In the genomic region with DNA sequence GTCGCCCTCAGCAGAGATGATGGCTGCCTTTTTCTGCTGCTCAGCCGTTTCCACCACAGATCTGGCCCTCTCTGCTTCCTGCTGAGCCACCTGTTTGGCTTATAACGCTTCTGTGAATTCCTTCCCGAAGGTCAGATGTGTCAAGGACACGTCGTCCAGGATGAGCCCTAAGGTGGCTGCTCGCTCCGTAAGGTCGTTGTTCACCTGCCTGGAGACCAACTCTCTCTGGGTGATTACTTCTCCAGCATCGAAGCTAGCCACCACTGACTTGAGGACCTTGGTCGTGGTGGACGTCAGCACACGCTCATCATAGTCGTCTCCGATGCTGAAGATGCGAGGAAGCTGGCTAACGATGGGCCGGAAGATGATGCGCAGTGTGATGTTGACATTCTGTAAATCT, we compare ENCODE assay signal across 26 cellular contexts. TPM values are rescaled to one million over a fixed set of nuclear protein-coding genes. Genes with fewer than 3 reads are reported as not detected.
A peak's percentile ranks its signal among the peaks of the same experiment; 100 is the strongest.
DNase-seq lines count a peak whose midpoint lies in the region; ATAC-seq, FAIRE-seq and TF ChIP-seq lines count a peak whose summit lies in the region.
"Had no signal": no experiment of that assay in that cellular context is flagged by ENCODE, and none has a peak within 500 bp of the region (broad histone marks: within the 10 kb centered on the region; RNA-seq: fewer than 3 reads in every experiment).

No MANE protein-coding gene starts in this region.

- H3K36me3 Mint-ChIP-seq in T-cell: no peaks in the 10 kb centered on the region
- H3K36me3 Mint-ChIP-seq: CD14-positive monocyte; CD8-positive, alpha-beta memory T cell had no signal

- no peak overlapping the region for H3K4me3 ChIP-seq in bronchial epithelial cell (ENCODE audit: low read depth, low read length)
- H3K4me3 ChIP-seq: GM12878, MG63 had no signal

- FAIRE-seq in GM12891 (lab: Jason Lieb, UNC) (peak; percentile 13), bronchial epithelial cell (lab: Jason Lieb, UNC) (peak; percentile 7)
- FAIRE-seq: GM12878, H54 had no signal

- no peak for TF ChIP-seq POLR2A in GM12891 (IDR thresholded peaks at IDR 0.05; ENCODE audit: low read depth, low read length)

- no peak overlapping the region for H3K4me3 Mint-ChIP-seq in T-cell
- H3K4me3 Mint-ChIP-seq: CD14-positive monocyte; CD8-positive, alpha-beta memory T cell had no signal

- CTCF ChIA-PET in T-cell (lab: Charles Lee): no interaction called here

- DNase-seq in GM12891 (ENCODE audit: insufficient read length, low spot score) (no peak), bronchial epithelial cell (ENCODE audit: low read depth) (no peak), T-cell (no peak)
- DNase-seq: 8988T; ACHN; BE2C; CD8-positive, alpha-beta memory T cell; DMS 273 treated with DMSO at 0.1 percent for 48 hours; DMS79; EL; GDM1; KG1; MG63; NCI-H1105 treated with DMSO at 0.1 percent for 48 hours; NCI-H1930; NCI-H2107; NCI-H446; NCI-H524 treated with DMSO at 0.1 percent for 48 hours; NCI-H774; PC-3 had no signal

- POLR2A ChIA-PET in T-cell (lab: Charles Lee): no interaction called here

- H3K9me3 Mint-ChIP-seq in T-cell: no peaks in the 10 kb centered on the region
- H3K9me3 Mint-ChIP-seq: CD14-positive monocyte; CD8-positive, alpha-beta memory T cell had no signal

- no peak overlapping the region for H3K27ac Mint-ChIP-seq in T-cell
- H3K27ac Mint-ChIP-seq: CD14-positive monocyte; CD8-positive, alpha-beta memory T cell had no signal

- H3K27me3 ChIP-seq in bronchial epithelial cell (ENCODE audit: control insufficient read depth, insufficient read depth, low read length): no peaks in the 10 kb centered on the region
- H3K27me3 ChIP-seq: BE2C had no signal

- no peak for TF ChIP-seq CTCF in bronchial epithelial cell (IDR thresholded peaks at IDR 0.05; ENCODE audit: insufficient read depth, low read length, severe bottlenecking)

- peaks cover 9 to 13% of the 10 kb centered on the region in 2 donors for H3K27me3 Mint-ChIP-seq in T-cell

- no peaks in the 10 kb centered on the region for H3K36me3 ChIP-seq in bronchial epithelial cell (ENCODE audit: control insufficient read depth, insufficient read depth, low read length)
- H3K36me3 ChIP-seq: BE2C, MG63 had no signal

- H3K4me1 Mint-ChIP-seq in T-cell: no peaks in the 10 kb centered on the region
- H3K4me1 Mint-ChIP-seq: CD14-positive monocyte; CD8-positive, alpha-beta memory T cell had no signal

- no peak for ATAC-seq in GM18868 (IDR thresholded peaks at IDR 0.05; ENCODE audit: unreplicated experiment)
- no peak for ATAC-seq in T-cell (replicated peaks in 1 of 4)
- ATAC-seq: GM12878, PC-3, SK-N-SH treated with all-trans-retinoic acid at 6 μM for 48 hours had no signal

TF ChIP-seq in GM12891, 5 proteins besides CTCF, POLR2A, EP300 and RAD21:
- TF ChIP-seq POU2F2 (IDR thresholded peaks at IDR 0.05; ENCODE audit: low read depth, low read length) (no peak), TAF1 (IDR thresholded peaks at IDR 0.05; ENCODE audit: low read depth, low read length) (no peak), PAX5 (IDR thresholded peaks at IDR 0.05; ENCODE audit: insufficient read depth, low read length, severe bottlenecking) (no peak), SPI1 (IDR thresholded peaks at IDR 0.05; ENCODE audit: low read depth, low read length) (no peak), POLR2AphosphoS5 (IDR thresholded peaks at IDR 0.05; ENCODE audit: low read depth, low read length) (no peak)

RNA-seq across cellular contexts. Expression of a gene that starts 11.7 kb away (rescaled TPM):
- 17.0 TPM for polyA plus RNA-seq in GM12891 (2012; ENCODE audit: low read depth, missing spikeins)
- total RNA-seq in bronchial epithelial cell: 9.5 and 17.3 TPM in 2 replicates
- total RNA-seq in T-cell: 10 to 100 TPM; 50.0 to 59.7 (median 58.9) TPM

RNA-seq across cellular contexts. Expression of a gene that starts 14.4 kb away (rescaled TPM):
- 0.14 TPM for polyA plus RNA-seq in GM12891 (2012; ENCODE audit: low read depth, missing spikeins)
- not detected in 2 replicates for total RNA-seq in bronchial epithelial cell
- 1 to 10 TPM in 2 of 5 donors, under 1 TPM in 3; 0.13 to 5.3 (median 0.38) TPM for total RNA-seq in T-cell
- total RNA-seq: GM12878, PC-3 had no signal
- polyA plus RNA-seq: CD14-positive monocyte, GM12878 had no signal

RNA-seq across cellular contexts. Expression of a gene that starts 34.1 kb away (rescaled TPM):
- not detected for polyA plus RNA-seq in GM12891 (2012; ENCODE audit: low read depth, missing spikeins)
- not detected in 2 replicates for total RNA-seq in bronchial epithelial cell
- total RNA-seq in T-cell: not detected
- total RNA-seq: CD8-positive, alpha-beta memory T cell; GM12878; HT1080; PC-3 had no signal
- polyA plus RNA-seq: CD14-positive monocyte; CD8-positive, alpha-beta memory T cell had no signal

RNA-seq across cellular contexts. Expression of a gene that starts 49.8 kb away (rescaled TPM):
- polyA plus RNA-seq in GM12891 (2012; ENCODE audit: low read depth, missing spikeins): 63.7 TPM
- 23.7 and 45.8 TPM in 2 replicates for total RNA-seq in bronchial epithelial cell
- total RNA-seq in T-cell: 10 to 100 TPM; 13.5 to 15.2 (median 14.3) TPM
